Comparison of ENCODE assay signal across 22 cellular contexts in genomic region chr2:235086481-235087184, GRCh38.
"Had no signal": no experiment of that assay in that cellular context is flagged by ENCODE, and none has a peak within 500 bp of the region (broad histone marks: within the 10 kb centered on the region; RNA-seq: fewer than 3 reads in every experiment).

No MANE protein-coding gene starts in this region.

- H3K4me3 ChIP-seq: cardiac muscle cell, colonic mucosa, heart left ventricle, spleen, suprapubic skin, tibial artery, upper lobe of right lung had no signal

- H3K4me3 Mint-ChIP-seq: activated CD4-positive, alpha-beta T cell treated with anti-CD3 and anti-CD28 coated beads for 36 hours; immature natural killer cell; mesothelial cell of epicardium; naive thymus-derived CD4-positive, alpha-beta T cell had no signal

- H3K4me1 ChIP-seq: colonic mucosa, spleen, suprapubic skin, tibial artery, upper lobe of right lung had no signal

- H3K36me3 ChIP-seq: cardiac muscle cell, colonic mucosa, heart left ventricle, spleen, suprapubic skin, tibial artery, upper lobe of right lung had no signal

- H3K27me3 ChIP-seq: cardiac muscle cell, colonic mucosa, heart left ventricle, suprapubic skin had no signal

- H3K4me1 Mint-ChIP-seq: activated CD4-positive, alpha-beta T cell treated with anti-CD3 and anti-CD28 coated beads for 36 hours; immature natural killer cell had no signal

- H3K9me3 Mint-ChIP-seq: activated naive CD4-positive, alpha-beta T cell treated with anti-CD3 and anti-CD28 coated beads, Interleukin-2, amount 50 U/mL, for 72 hours had no signal

- H3K36me3 Mint-ChIP-seq: activated naive CD4-positive, alpha-beta T cell treated with anti-CD3 and anti-CD28 coated beads, Interleukin-2, amount 50 U/mL, for 72 hours; immature natural killer cell; naive thymus-derived CD4-positive, alpha-beta T cell had no signal

- H3K27ac ChIP-seq: cardiac muscle cell, colonic mucosa, spleen, suprapubic skin, tibial artery, upper lobe of right lung had no signal

- ATAC-seq: activated CD4-positive, alpha-beta T cell treated with anti-CD3 and anti-CD28 coated beads for 36 hours; activated naive CD4-positive, alpha-beta T cell treated with anti-CD3 and anti-CD28 coated beads, Interleukin-2, amount 50 U/mL, for 72 hours; heart left ventricle; left colon; naive thymus-derived CD4-positive, alpha-beta T cell; upper lobe of right lung had no signal

- H3K9me3 ChIP-seq: colonic mucosa, suprapubic skin, upper lobe of right lung had no signal

- DNase-seq: activated CD4-positive, alpha-beta T cell treated with anti-CD3 and anti-CD28 coated beads for 36 hours; activated CD4-positive, CD25-positive, alpha-beta regulatory T cell; activated effector memory CD4-positive, alpha-beta T cell treated with Interleukin-2 at 50 U/mL for 16 hours; cerebellar nuclear complex; colonic mucosa; effector CD8-positive, alpha-beta T cell; heart left ventricle; hypothalamus; immature natural killer cell; kidney; left colon; mammary epithelial cell; naive thymus-derived CD4-positive, alpha-beta T cell; occipital lobe; spleen; stimulated activated naive CD4-positive, alpha-beta T cell; tibial artery; upper lobe of right lung had no signal

- H3K27ac Mint-ChIP-seq: activated CD4-positive, alpha-beta T cell treated with anti-CD3 and anti-CD28 coated beads for 36 hours; activated naive CD4-positive, alpha-beta T cell treated with anti-CD3 and anti-CD28 coated beads, Interleukin-2, amount 50 U/mL, for 72 hours; immature natural killer cell; mesothelial cell of epicardium; naive thymus-derived CD4-positive, alpha-beta T cell had no signal
